8 cellular contexts compared by ENCODE assay signal in the genomic region with DNA sequence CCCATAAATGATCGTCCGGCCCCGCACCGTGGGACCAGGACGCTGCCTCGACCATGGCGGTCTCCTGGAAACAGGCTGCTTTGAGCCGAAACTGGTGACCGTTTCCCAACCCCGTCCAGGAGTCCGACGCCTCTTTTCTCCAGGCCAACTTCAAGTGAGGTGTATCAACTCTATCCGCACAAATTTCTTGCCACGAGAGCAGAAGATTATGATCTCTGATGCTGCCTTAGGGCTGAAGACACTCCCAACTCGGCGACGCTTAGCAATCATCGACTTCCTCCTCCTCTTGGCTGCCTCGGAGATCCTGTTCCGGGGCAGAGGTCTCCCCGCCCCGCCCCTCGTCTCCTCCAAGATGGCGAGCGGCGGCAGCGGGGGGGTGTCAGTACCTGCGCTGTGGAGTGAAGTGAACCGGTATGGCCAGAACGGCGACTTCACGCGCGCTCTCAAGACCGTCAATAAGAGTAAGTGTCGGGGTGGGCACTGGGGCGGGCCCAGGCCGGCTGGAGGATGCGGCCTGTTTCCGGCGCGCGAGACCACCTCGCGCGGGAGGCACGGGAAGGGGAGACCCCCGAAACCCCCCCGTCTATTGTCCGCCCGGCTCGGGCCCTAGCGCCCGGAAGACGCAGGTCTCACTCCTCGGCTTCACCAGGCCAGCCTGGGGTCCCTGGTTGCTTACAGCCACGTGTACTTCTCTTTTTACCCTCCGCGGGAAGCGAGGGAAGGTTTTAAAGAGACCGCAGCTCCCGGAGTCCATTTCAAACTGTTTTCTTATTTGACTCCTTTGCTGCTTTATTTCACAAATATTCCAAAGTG. TPM values are rescaled to one million over a fixed set of nuclear protein-coding genes. Genes with fewer than 3 reads are reported as not detected.
A peak's percentile ranks its signal among the peaks of the same experiment; 100 is the strongest.
DNase-seq lines count a peak whose midpoint lies in the region; ATAC-seq and TF ChIP-seq lines count a peak whose summit lies in the region.

Gene SRP72, plus strand, starts transcription at position 334 of the 813 bp plus-strand sequence. Its CDS starts 19 bp downstream, at position 353.

- H3K4me3 ChIP-seq in colonic mucosa: peak within 1 kb of the TSS; percentile 88

- DNase-seq in Ammon's horn (ENCODE audit: low spot score) (peak; percentile 95), NCI-H524 treated with DMSO at 0.1 percent for 48 hours (lab: John Stamatoyannopoulos, UW) (peak; percentile 30), colonic mucosa (peak; percentile 92)
- DNase-seq in activated CD4-positive, alpha-beta T cell treated with anti-CD3 and anti-CD28 coated beads for 48 hours: peak; percentile 91
- DNase-seq in stimulated activated CD4-positive, alpha-beta T cell treated with anti-CD3 and anti-CD28 coated beads, Interleukin-1b, Interleukin-23, amount 100 ng/mL, for 4 hours (ENCODE audit: low read depth in 2 of 2): peak; percentile 79 to 81

- peaks cover 10% of the 10 kb centered on the region for H3K36me3 ChIP-seq in colonic mucosa

- peak within 1 kb of the TSS; percentile 89 to 91 for H3K9ac ChIP-seq in colonic mucosa (ENCODE audit: low read depth in 2 of 2, low read length in 2 of 2)

- peak within 1 kb of the TSS; percentile 91 for H3K27ac ChIP-seq in colonic mucosa
- peak within 1 kb of the TSS; percentile 66 for H3K27ac ChIP-seq in layer of hippocampus (ENCODE audit: low read depth, low read length)

- H3K27me3 ChIP-seq in colonic mucosa (no peaks in the 10 kb centered on the region), layer of hippocampus (ENCODE audit: control insufficient read depth, insufficient read depth, low read length) (no peaks in the 10 kb centered on the region)

- intact Hi-C loops in colonic mucosa (cut with DNase I): loop anchor here (5.0 kb wide), 1 partner anchor 80 kb away; the partner anchor contains the start of gene AASDH

- TF ChIP-seq CTCF in colonic mucosa (IDR thresholded peaks at IDR 0.05): no peak

- peaks cover 8% of the 10 kb centered on the region for H3K4me1 ChIP-seq in colonic mucosa

- no peaks in the 10 kb centered on the region for H3K9me3 ChIP-seq in colonic mucosa

- peak; percentile 91 for ATAC-seq in HG03439 (IDR thresholded peaks at IDR 0.05; ENCODE audit: unreplicated experiment)

- peak; percentile 88 for TF ChIP-seq POLR2A in GM19193 (IDR thresholded peaks at IDR 0.05; ENCODE audit: extremely low read depth, insufficient read depth, insufficient read length)

RNA-seq across cellular contexts. Expression of gene SRP72, which starts in this region (rescaled TPM):
- total RNA-seq in colonic mucosa: 10 to 100 TPM; 74.4 to 79.6 TPM

Comparison
In these comparisons a context has a peak if more than half of its experiments do, and no peak if none do; other contexts are left out.
1. Peak in every context shown above with its lines: DNase-seq, ATAC-seq, H3K4me3 ChIP-seq and H3K27ac ChIP-seq.
2. DNase-seq: peak in every context shown above with its lines; median percentile 95 in Ammon's horn; 92 in colonic mucosa; 91 in activated CD4-positive, alpha-beta T cell treated with anti-CD3 and anti-CD28 coated beads for 48 hours; 80 in stimulated activated CD4-positive, alpha-beta T cell treated with anti-CD3 and anti-CD28 coated beads, Interleukin-1b, Interleukin-23, amount 100 ng/mL, for 4 hours; 30 in NCI-H524 treated with DMSO at 0.1 percent for 48 hours.